ENCODE assay signal across 17 cellular contexts in genomic region chr22:37263966-37264887, GRCh38. TPM values are rescaled to one million over a fixed set of nuclear protein-coding genes. Genes with fewer than 3 reads are reported as not detected.
A peak's percentile ranks its signal among the peaks of the same experiment; 100 is the strongest.
DNase-seq lines count a peak whose midpoint lies in the region; ATAC-seq, FAIRE-seq and TF ChIP-seq lines count a peak whose summit lies in the region.
"Had no signal": no experiment of that assay in that cellular context is flagged by ENCODE, and none has a peak within 500 bp of the region (broad histone marks: within the 10 kb centered on the region; RNA-seq: fewer than 3 reads in every experiment).

No MANE protein-coding gene starts in this region.

- H4K20me1 ChIP-seq in K562 (replicated peaks; ENCODE audit: control insufficient read depth, insufficient read depth, low read length): no peaks in the 10 kb centered on the region

- POLR2A ChIA-PET in HEK293 (lab: Yijun Ruan, JAX): interaction anchor here (1.1 kb wide), 1 partner anchor 65 kb away, joined by 4 read pairs; no protein-coding TSS in a partner anchor
- POLR2A ChIA-PET in K562 (lab: Yijun Ruan, JAX): no interaction called here

- CTCF ChIA-PET in HEK293 (lab: Yijun Ruan, JAX): interaction anchor here (0.6 to 1.4 kb wide), 6 partner anchors 48 to 208 kb away, joined by 3 to 9 read pairs (median 4); no protein-coding TSS in a partner anchor
- CTCF ChIA-PET in K562 (lab: Yijun Ruan, JAX; ENCODE audit: low intra/inter-chr PET ratio): interaction anchor here (0.6 kb wide), 1 partner anchor 74 kb away, joined by 6 read pairs; no protein-coding TSS in a partner anchor

- peak overlapping the region; percentile 47 for H2AK5ac ChIP-seq in neuronal stem cell (ENCODE audit: low read depth, low read length)

- H4K91ac ChIP-seq in neuronal stem cell (ENCODE audit: low read depth, low read length, poor library complexity): no peak overlapping the region

- TF ChIP-seq CTCF in HEK293 (tag by site-specific recombination; IDR thresholded peaks at IDR 0.05): no peak
- TF ChIP-seq CTCF in K562 (IDR thresholded peaks at IDR 0.05 in 2 of 3, conservative IDR thresholded peaks at IDR 0.05 in 1 of 3; ENCODE audit: insufficient read depth in 2 of 3, low read depth in 1 of 3, low read length in 3 of 3): no peak

- no peak for TF ChIP-seq RAD21 in K562 (CRISPR knock-in tag; conservative IDR thresholded peaks at IDR 0.05 in 1 of 2, IDR thresholded peaks at IDR 0.05 in 1 of 2)

- no peak for ATAC-seq in K562

- H3K79me1 ChIP-seq in neuronal stem cell (ENCODE audit: low read depth, low read length): no peaks in the 10 kb centered on the region

- no peak overlapping the region for H3K4me3 ChIP-seq in HEK293 (ENCODE audit: low read depth, low read length)
- H3K4me3 ChIP-seq in K562: no peak overlapping the region
- no peak overlapping the region for H3K4me3 ChIP-seq in neuronal stem cell (ENCODE audit: low read length in 2 of 2)
- H3K4me3 ChIP-seq: PC-9 had no signal

- intact Hi-C loops in K562 (cut with micrococcal nuclease): no loop called here

- BruUV-seq in K562 (replicated peaks; lab: Mats Ljungman, UMichigan): no TSS peak

- H3K14ac ChIP-seq in neuronal stem cell (ENCODE audit: low read length): no peak overlapping the region

- H3K4ac ChIP-seq in neuronal stem cell (ENCODE audit: low read length): no peak overlapping the region

- H3K18ac ChIP-seq in neuronal stem cell (ENCODE audit: low read length): no peak overlapping the region

- H3K4me2 ChIP-seq in K562 (ENCODE audit: insufficient read depth, low read length) (no peak overlapping the region), neuronal stem cell (ENCODE audit: insufficient read depth, low read length, poor library complexity, severe bottlenecking) (no peak overlapping the region)
- H3K4me2 ChIP-seq: PC-9 had no signal

- H3K4me1 ChIP-seq in HEK293 (ENCODE audit: control insufficient read depth, insufficient read depth, low read length): no peaks in the 10 kb centered on the region
- H3K4me1 ChIP-seq in K562 (replicated peaks in 1 of 2; ENCODE audit: control insufficient read depth in 2 of 2, insufficient read depth in 2 of 2, low read length in 2 of 2): peaks cover 2 to 6% of the 10 kb centered on the region in 2 experiments; a peak in 4 of 5 replicates
- H3K4me1 ChIP-seq in neuronal stem cell (ENCODE audit: control insufficient read depth in 2 of 2, insufficient read depth in 1 of 2, low read depth in 1 of 2, low read length in 2 of 2): peaks cover 0 to 1% of the 10 kb centered on the region in 2 donors

- H3K9ac ChIP-seq in K562 (ENCODE audit: insufficient read depth in 1 of 2, low read depth in 2 of 2, low read length in 2 of 2): no peak overlapping the region
- no peak overlapping the region for H3K9ac ChIP-seq in neuronal stem cell (ENCODE audit: low read depth, low read length, poor library complexity)

- no peak for FAIRE-seq in K562 (lab: Jason Lieb, UNC)

- H3K36me3 ChIP-seq in HEK293 (ENCODE audit: control insufficient read depth in 2 of 2, insufficient read depth in 1 of 2, low read length in 2 of 2): no peaks in the 10 kb centered on the region
- H3K36me3 ChIP-seq in K562 (ENCODE audit: control insufficient read depth, insufficient read depth, low read length): no peaks in the 10 kb centered on the region
- H3K36me3 ChIP-seq in neuronal stem cell (replicated peaks in 1 of 2; ENCODE audit: control insufficient read depth in 2 of 2, insufficient read depth in 2 of 2, low read length in 2 of 2): no peaks in the 10 kb centered on the region

- no peak for TF ChIP-seq EP300 in K562 (IDR thresholded peaks at IDR 0.05; ENCODE audit: low read length)

- H2BK12ac ChIP-seq in neuronal stem cell (ENCODE audit: low read length): no peak overlapping the region

- no peaks in the 10 kb centered on the region for H3K79me2 ChIP-seq in K562 (ENCODE audit: control insufficient read depth, insufficient read depth, low read length)

- H3K9me1 ChIP-seq in K562 (ENCODE audit: control insufficient read depth, insufficient read depth, low read length): no peaks in the 10 kb centered on the region

- WGBS in K562 (ENCODE audit: insufficient coverage, low coverage, missing lambda C conversion rate): 9% methylated on average over 8 of the region's 10 CpGs
- no CpG with 5 or more reads among the region's 10 CpGs for WGBS in neuronal stem cell (ENCODE audit: extremely low coverage in 2 of 2, insufficient read length in 2 of 2, insufficient replicate concordance in 1 of 2), 2 donors

- no peak overlapping the region for H2BK5ac ChIP-seq in neuronal stem cell (ENCODE audit: low read length)

- H2BK15ac ChIP-seq in neuronal stem cell (ENCODE audit: low read length): no peak overlapping the region

- no peak overlapping the region for H2AFZ ChIP-seq in K562 (ENCODE audit: low read depth, low read length)
- H2AFZ ChIP-seq in neuronal stem cell (ENCODE audit: low read length): no peak overlapping the region
- H2AFZ ChIP-seq: PC-9 had no signal

- no peak for TF ChIP-seq POLR2A in K562 (conservative IDR thresholded peaks at IDR 0.05)

- H3K23ac ChIP-seq in neuronal stem cell (ENCODE audit: low read depth, low read length, poor library complexity): no peak overlapping the region

- in situ Hi-C loops in K562 (cut with MboI): no loop called here

- no peaks in the 10 kb centered on the region; a peak in 3 of 5 replicates for H3K27me3 ChIP-seq in K562 (ENCODE audit: control insufficient read depth in 2 of 2, insufficient read depth in 2 of 2, low read length in 2 of 2)
- H3K27me3 ChIP-seq in neuronal stem cell (ENCODE audit: control insufficient read depth in 3 of 3, insufficient read depth in 3 of 3, low read depth in 1 of 3, low read length in 3 of 3): peaks cover 0 to 17% (median 0%) of the 10 kb centered on the region in 3 experiments

- no peak overlapping the region for H4K8ac ChIP-seq in neuronal stem cell (ENCODE audit: low read depth, low read length)

- no peak overlapping the region for H3K27ac ChIP-seq in HEK293 (ENCODE audit: extremely low read depth, low read depth, low read length)
- no peak overlapping the region for H3K27ac ChIP-seq in K562 (ENCODE audit: extremely low read depth, low read depth, low read length)
- no peak overlapping the region for H3K27ac ChIP-seq in neuronal stem cell (replicated peaks; ENCODE audit: low read length)
- H3K27ac ChIP-seq: 22Rv1, PC-9 had no signal

- peak; percentile 32 for DNase-seq in NCI-H2171 treated with DMSO at 0.1 percent for 48 hours (lab: John Stamatoyannopoulos, UW)
- no peak for DNase-seq in NCI-H2171 (lab: John Stamatoyannopoulos, UW)
- no peak for DNase-seq in K562 (ENCODE audit: extremely low read depth in 1 of 4, low spot score in 3 of 4)
- no peak for DNase-seq in neuronal stem cell (ENCODE audit: low spot score)
- DNase-seq in NK-92 treated with Interleukin-12 subunit alpha and Interleukin-12 subunit beta, amount 100 ng/mL, for 24 hours (lab: John Stamatoyannopoulos, UW): no peak
- no peak for DNase-seq in NCI-H2107 (lab: John Stamatoyannopoulos, UW)
- no peak for DNase-seq in NCI-H1048 (lab: John Stamatoyannopoulos, UW)
- DNase-seq: DMS 273 treated with DMSO at 0.1 percent for 48 hours, H7, IMR-90, NCI-H146, NCI-H446, PC-9 had no signal

- no peak overlapping the region for H2BK120ac ChIP-seq in neuronal stem cell (ENCODE audit: low read depth, low read length)

- H3K9me3 ChIP-seq in HEK293 (ENCODE audit: control insufficient read depth, insufficient read depth, low read depth, low read length) (no peaks in the 10 kb centered on the region), K562 (replicated peaks; ENCODE audit: control insufficient read depth, insufficient read depth, low read depth, low read length) (peaks cover 4% of the 10 kb centered on the region; the same call in 1 of the 2 replicates), neuronal stem cell (replicated peaks in 1 of 2; ENCODE audit: control insufficient read depth in 2 of 2, insufficient read depth in 1 of 2, low read depth in 1 of 2, low read length in 2 of 2) (peaks cover 8 to 10% of the 10 kb centered on the region in 2 donors)

RNA-seq across cellular contexts. Expression of gene CYTH4, which starts 18.1 kb away (rescaled TPM):
- 1.6 and 4.0 TPM in 2 replicates for total RNA-seq in K562 (2011; cell fraction: chromatin; rRNA removed; ENCODE audit: low replicate concordance)
- 0.39 and 1.7 TPM in 2 replicates for total RNA-seq in K562 (2011; cell fraction: nucleolus; rRNA removed)
- total RNA-seq in K562 (2011; cell fraction: nucleoplasm; rRNA removed): 1.1 and 1.5 TPM in 2 replicates
- 0.33 and 0.68 TPM in 2 replicates for total RNA-seq in K562 (2014; rRNA removed)
- 0.10 and 0.18 TPM in 2 replicates for total RNA-seq in K562 (2014; rRNA removed; fragmentation: Illumina TruSeq; extraction: Trizol)
- 0.54 and 0.60 TPM in 2 replicates for total RNA-seq in K562 (2015; rRNA removed; fragmentation: Illumina TruSeq; extraction: Trizol)
- 0.58 and 0.75 TPM in 2 replicates for total RNA-seq in K562 (2021)
- polyA plus RNA-seq in K562 (2011; rRNA removed): 2.0 and 2.5 TPM in 2 replicates
- 1.4 and 2.9 TPM in 2 replicates for polyA plus RNA-seq in K562 (2011; cell fraction: cytosol; rRNA removed)
- polyA plus RNA-seq in K562 (2011; cell fraction: nucleus; rRNA removed): 6.2 and 14.7 TPM in 2 replicates
- polyA plus RNA-seq in K562 (2012): 1.3 and 1.6 TPM in 2 replicates
- 0.28 and 0.33 TPM in 2 replicates for polyA plus RNA-seq in K562 (2014; fragmentation: Illumina TruSeq; extraction: Trizol)
- under 1 TPM in 1 of 2 experiments, not detected in 1; 0.03 TPM for polyA plus RNA-seq in K562 (2014; fragmentation: Nextera tagmentation; extraction: Ambion mirVana)
- 0.73 and 1.1 TPM in 2 replicates for polyA plus RNA-seq in K562 (2014; rRNA removed)
- 1.7 and 1.8 TPM in 2 replicates for polyA minus RNA-seq in K562 (2011; rRNA and poly(A)+ RNA removed)
- 1.6 TPM in 1 of 2 replicates, not detected in the other for polyA minus RNA-seq in K562 (2011; cell fraction: cytosol; rRNA and poly(A)+ RNA removed)
- 1.6 and 2.6 TPM in 2 replicates for polyA minus RNA-seq in K562 (2011; cell fraction: nucleus; rRNA and poly(A)+ RNA removed)
- not detected for polyA plus RNA-seq in neuronal stem cell (2013, experiment 1 of 2)
- not detected for polyA plus RNA-seq in neuronal stem cell (2013, experiment 2 of 2)
- total RNA-seq: H7, PC-9 had no signal
- polyA plus RNA-seq: BJ had no signal

RNA-seq across cellular contexts. Expression of gene RAC2, which starts 20.2 kb away (rescaled TPM):
- 47.8 and 143 TPM in 2 replicates for total RNA-seq in K562 (2011; cell fraction: chromatin; rRNA removed; ENCODE audit: low replicate concordance)
- 99.9 and 118 TPM in 2 replicates for total RNA-seq in K562 (2011; cell fraction: nucleolus; rRNA removed)
- 74.1 and 109 TPM in 2 replicates for total RNA-seq in K562 (2011; cell fraction: nucleoplasm; rRNA removed)
- total RNA-seq in K562 (2014; rRNA removed): 40.4 and 59.3 TPM in 2 replicates
- 18.6 and 22.7 TPM in 2 replicates for total RNA-seq in K562 (2014; rRNA removed; fragmentation: Illumina TruSeq; extraction: Trizol)
- total RNA-seq in K562 (2015; rRNA removed; fragmentation: Illumina TruSeq; extraction: Trizol): 45.1 and 50.1 TPM in 2 replicates
- 82.8 and 95.3 TPM in 2 replicates for total RNA-seq in K562 (2021)
- polyA plus RNA-seq in K562 (2011; rRNA removed): 43.3 and 102 TPM in 2 replicates
- 74.7 and 120 TPM in 2 replicates for polyA plus RNA-seq in K562 (2011; cell fraction: cytosol; rRNA removed)
- 95.0 and 171 TPM in 2 replicates for polyA plus RNA-seq in K562 (2011; cell fraction: nucleus; rRNA removed)
- polyA plus RNA-seq in K562 (2012): 151 and 373 TPM in 2 replicates
- polyA plus RNA-seq in K562 (2014; fragmentation: Illumina TruSeq; extraction: Trizol): 103 and 132 TPM in 2 replicates
- 10 to 100 TPM; 25.4 to 26.8 TPM for polyA plus RNA-seq in K562 (2014; fragmentation: Nextera tagmentation; extraction: Ambion mirVana)
- 49.1 and 51.0 TPM in 2 replicates for polyA plus RNA-seq in K562 (2014; rRNA removed)
- polyA minus RNA-seq in K562 (2011; rRNA and poly(A)+ RNA removed): 25.1 and 30.5 TPM in 2 replicates
- polyA minus RNA-seq in K562 (2011; cell fraction: cytosol; rRNA and poly(A)+ RNA removed): 62.2 and 68.9 TPM in 2 replicates
- 69.4 and 73.9 TPM in 2 replicates for polyA minus RNA-seq in K562 (2011; cell fraction: nucleus; rRNA and poly(A)+ RNA removed)
- 1.2 TPM for polyA plus RNA-seq in neuronal stem cell (2013, experiment 1 of 2)
- 1.1 TPM for polyA plus RNA-seq in neuronal stem cell (2013, experiment 2 of 2)

RNA-seq across cellular contexts. Expression of gene SSTR3, which starts 52.0 kb away (rescaled TPM):
- 0.07 TPM in 1 of 2 replicates, not detected in the other for total RNA-seq in K562 (2011; cell fraction: chromatin; rRNA removed; ENCODE audit: low replicate concordance)
- not detected in 2 replicates for total RNA-seq in K562 (2011; cell fraction: nucleolus; rRNA removed)
- total RNA-seq in K562 (2011; cell fraction: nucleoplasm; rRNA removed): 0.07 TPM in 1 of 2 replicates, not detected in the other
- total RNA-seq in K562 (2014; rRNA removed): not detected in 2 replicates
- not detected in 2 replicates for total RNA-seq in K562 (2014; rRNA removed; fragmentation: Illumina TruSeq; extraction: Trizol)
- not detected in 2 replicates for total RNA-seq in K562 (2015; rRNA removed; fragmentation: Illumina TruSeq; extraction: Trizol)
- total RNA-seq in K562 (2021): not detected in 2 replicates
- polyA plus RNA-seq in K562 (2011; rRNA removed): 0.03 TPM in 1 of 2 replicates, not detected in the other
- 0.01 and 0.03 TPM in 2 replicates for polyA plus RNA-seq in K562 (2011; cell fraction: cytosol; rRNA removed)
- 0.09 TPM in 1 of 2 replicates, not detected in the other for polyA plus RNA-seq in K562 (2011; cell fraction: nucleus; rRNA removed)
- polyA plus RNA-seq in K562 (2012): 0.01 TPM in 1 of 2 replicates, not detected in the other
- polyA plus RNA-seq in K562 (2014; fragmentation: Illumina TruSeq; extraction: Trizol): not detected in 2 replicates
- polyA plus RNA-seq in K562 (2014; fragmentation: Nextera tagmentation; extraction: Ambion mirVana): not detected
- polyA plus RNA-seq in K562 (2014; rRNA removed): not detected in 2 replicates
- not detected in 2 replicates for polyA minus RNA-seq in K562 (2011; rRNA and poly(A)+ RNA removed)
- not detected in 2 replicates for polyA minus RNA-seq in K562 (2011; cell fraction: cytosol; rRNA and poly(A)+ RNA removed)
- not detected in 2 replicates for polyA minus RNA-seq in K562 (2011; cell fraction: nucleus; rRNA and poly(A)+ RNA removed)
- 0.22 TPM for polyA plus RNA-seq in neuronal stem cell (2013, experiment 1 of 2)
- 0.28 TPM for polyA plus RNA-seq in neuronal stem cell (2013, experiment 2 of 2)
- total RNA-seq: Daoy, PC-9 had no signal
- polyA plus RNA-seq: BJ had no signal
